Comparison of ENCODE assay signal across 9 cellular contexts in the genomic region with DNA sequence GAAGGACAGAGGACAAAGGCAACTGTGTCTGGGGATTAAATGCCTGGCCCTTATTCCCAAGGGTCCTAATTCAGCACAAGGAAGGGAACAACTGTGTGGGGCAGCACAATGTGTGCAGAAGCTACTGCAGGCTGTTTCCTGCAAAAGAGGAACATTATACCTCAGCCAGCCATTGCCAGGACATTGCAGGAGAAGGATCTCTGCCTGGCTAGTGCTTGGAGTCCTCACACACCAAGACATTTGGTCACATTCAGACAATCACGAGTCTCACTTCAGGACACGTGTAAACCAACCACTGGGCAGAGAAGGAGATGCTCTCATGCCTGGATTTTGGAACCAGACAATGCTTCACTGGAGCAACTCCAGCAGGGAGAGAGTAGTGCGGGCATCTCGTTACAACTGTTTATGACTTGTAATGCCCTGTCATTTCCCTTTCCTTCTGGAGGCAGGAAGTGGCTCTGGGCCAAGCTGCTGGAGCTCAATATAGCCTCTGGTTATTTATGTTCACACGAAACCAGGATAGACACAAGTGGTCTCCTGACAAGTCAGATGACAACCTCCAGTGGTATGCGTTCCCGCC. TPM values are rescaled to one million over a fixed set of nuclear protein-coding genes. Genes with fewer than 3 reads are reported as not detected.
A peak's percentile ranks its signal among the peaks of the same experiment; 100 is the strongest.
DNase-seq lines count a peak whose midpoint lies in the region; ATAC-seq and TF ChIP-seq lines count a peak whose summit lies in the region.
"Had no signal": no experiment of that assay in that cellular context is flagged by ENCODE, and none has a peak within 500 bp of the region (broad histone marks: within the 10 kb centered on the region; RNA-seq: fewer than 3 reads in every experiment).

No MANE protein-coding gene starts in this region.

- TF ChIP-seq CTCF in fibroblast of pulmonary artery (IDR thresholded peaks at IDR 0.05; ENCODE audit: low read length, missing control alignments) (no peak), spleen (IDR thresholded peaks at IDR 0.05 in 8 of 11, conservative IDR thresholded peaks at IDR 0.05 in 3 of 11) (no peak)

- no peaks in the 10 kb centered on the region for H3K36me3 Mint-ChIP-seq in stimulated activated memory B cell treated with anti-CD40 and anti-IgM and Interleukin-4, amounts not matched to agents 10 μg/mL and 1 μg/mL and 100 μg/mL, for 72 hours

- peaks cover 0 to 5% (median 0%) of the 10 kb centered on the region in 7 donors for H3K27me3 ChIP-seq in spleen (replicated peaks in 1 of 7)

- no peaks in the 10 kb centered on the region for H3K36me3 ChIP-seq in spleen

- no peak overlapping the region for H3K4me3 ChIP-seq in fibroblast of pulmonary artery (replicated peaks; ENCODE audit: low read depth, low read length)
- no peak overlapping the region for H3K4me3 ChIP-seq in spleen
- H3K4me3 ChIP-seq: skin epidermis had no signal

- intact Hi-C loops in spleen (cut with DNase I; ENCODE audit: low total_unique reads) = no loop called here

- H3K4me3 Mint-ChIP-seq in stimulated activated memory B cell treated with anti-CD40 and anti-IgM and Interleukin-4, amounts not matched to agents 10 μg/mL and 1 μg/mL and 100 μg/mL, for 72 hours = no peak overlapping the region

- DNase-seq in A172 (ENCODE audit: low spot score) (peak; percentile 78), H4 (ENCODE audit: low spot score) (peak; percentile 88), RPMI7951 (ENCODE audit: low read depth) (peak; percentile 96), fibroblast of pulmonary artery (ENCODE audit: low read depth) (peak; percentile 89), spleen (no peak), erythroblast (lab: John Stamatoyannopoulos, UW) (no peak)

- no peak for ATAC-seq in stimulated activated memory B cell treated with anti-CD40 and anti-IgM and Interleukin-4, amounts not matched to agents 10 μg/mL and 1 μg/mL and 100 μg/mL, for 72 hours
- ATAC-seq in GM19455 (IDR thresholded peaks at IDR 0.05; ENCODE audit: unreplicated experiment) = no peak

- peaks cover 0 to 18% (median 12%) of the 10 kb centered on the region in 6 donors for H3K4me1 ChIP-seq in spleen

- H3K9me3 ChIP-seq in spleen = no peaks in the 10 kb centered on the region

- 6 to 9% (median 7%) methylated on average over 6 to 7 of the region's 7 CpGs for WGBS in spleen, 5 donors

- TF ChIP-seq POLR2A in spleen (IDR thresholded peaks at IDR 0.05) (no peak), erythroblast (IDR thresholded peaks at IDR 0.05; ENCODE audit: low read length) (no peak)

- H3K9me3 Mint-ChIP-seq in stimulated activated memory B cell treated with anti-CD40 and anti-IgM and Interleukin-4, amounts not matched to agents 10 μg/mL and 1 μg/mL and 100 μg/mL, for 72 hours = no peaks in the 10 kb centered on the region

- no peak overlapping the region for H3K27ac Mint-ChIP-seq in stimulated activated memory B cell treated with anti-CD40 and anti-IgM and Interleukin-4, amounts not matched to agents 10 μg/mL and 1 μg/mL and 100 μg/mL, for 72 hours

- no peaks in the 10 kb centered on the region for H3K4me1 Mint-ChIP-seq in stimulated activated memory B cell treated with anti-CD40 and anti-IgM and Interleukin-4, amounts not matched to agents 10 μg/mL and 1 μg/mL and 100 μg/mL, for 72 hours

- peak overlapping the region in 6 of 8 donors; percentile 44 to 73 (median 62) for H3K27ac ChIP-seq in spleen

- peaks cover 32% of the 10 kb centered on the region for H3K27me3 Mint-ChIP-seq in stimulated activated memory B cell treated with anti-CD40 and anti-IgM and Interleukin-4, amounts not matched to agents 10 μg/mL and 1 μg/mL and 100 μg/mL, for 72 hours

RNA-seq across cellular contexts. Expression of a gene that starts 23.9 kb away (rescaled TPM):
- 3.7 and 5.2 TPM in 2 replicates for total RNA-seq in A172 (2014; rRNA removed; shearing (Covaris generic))
- total RNA-seq in H4 (2014; rRNA removed; shearing (Covaris generic)) = 3.0 and 4.5 TPM in 2 replicates
- total RNA-seq in RPMI7951 (2014; rRNA removed; shearing (Covaris generic)) = 8.5 and 9.5 TPM in 2 replicates
- total RNA-seq in spleen = 10 to 100 TPM in 1 of 7 donors, 1 to 10 TPM in 6; 3.9 to 10.4 (median 6.4) TPM
- polyA plus RNA-seq in spleen = 1 to 10 TPM in 1 of 3 donors, under 1 TPM in 2; 0.44 to 1.6 (median 0.46) TPM

Comparison
In these comparisons a context has a peak if more than half of its experiments do, and no peak if none do; other contexts are left out.
1. DNase-seq: peak in A172 (single experiment), H4 (single experiment), RPMI7951 (single experiment) and fibroblast of pulmonary artery (single experiment); none in spleen (single experiment) and erythroblast (0 of 2).